Comparison of ENCODE assay signal across 8 cellular contexts in the genomic region with DNA sequence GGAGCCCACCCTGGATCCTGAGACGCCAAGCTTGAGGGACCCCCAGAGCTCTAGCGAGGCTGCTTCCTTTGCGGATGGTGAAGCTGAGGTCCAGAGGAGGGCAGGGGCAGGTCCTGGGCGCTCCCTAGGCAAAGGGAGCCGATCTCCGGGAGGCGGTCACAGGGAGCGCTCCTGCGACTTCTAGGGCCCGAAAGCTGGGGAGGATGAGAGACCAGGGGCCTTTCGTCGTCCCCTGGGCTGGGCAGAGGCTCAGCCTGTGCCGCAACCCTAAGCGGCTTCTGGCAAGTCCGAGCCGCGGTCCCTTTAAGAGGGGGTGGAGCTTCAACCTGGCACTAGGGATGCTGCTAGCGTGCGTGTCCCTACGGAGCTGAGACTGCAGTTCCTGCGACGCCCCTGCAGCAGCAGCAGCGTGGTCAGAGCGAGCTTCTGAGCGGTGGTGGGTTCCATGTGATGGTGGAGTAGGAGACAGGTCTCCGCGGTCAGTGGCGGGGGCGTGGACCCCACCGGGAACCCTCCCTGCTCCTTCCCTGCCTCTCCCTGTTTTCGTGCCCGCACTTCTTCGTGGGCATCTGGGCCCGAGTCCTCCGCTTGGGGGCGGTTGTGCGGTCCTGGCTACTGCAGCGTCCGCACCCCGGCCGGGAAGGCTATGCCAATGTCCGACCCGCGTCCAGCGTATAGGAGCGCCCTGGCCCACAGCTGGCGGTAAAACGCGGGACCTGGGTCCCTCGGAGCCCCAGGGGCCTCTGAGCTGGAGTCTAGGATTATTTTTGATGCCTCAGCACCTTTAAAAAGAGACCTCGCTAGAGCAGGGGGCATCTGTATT.
DNase-seq lines count a peak whose midpoint lies in the region; ATAC-seq lines count a peak whose summit lies in the region.

No MANE protein-coding gene starts in this region.

- H3K4me3 Mint-ChIP-seq in effector memory CD8-positive, alpha-beta T cell: peak overlapping the region; percentile 86 to 90

- peak overlapping the region; percentile 75 for H2AFZ ChIP-seq in mesenchymal stem cell (ENCODE audit: low read depth, low read length)

- H3K4me1 Mint-ChIP-seq in effector memory CD8-positive, alpha-beta T cell (ENCODE audit: low read depth in 2 of 2): peaks cover 31 to 39% of the 10 kb centered on the region in 2 donors

- peak overlapping the region; percentile 2 for H2BK120ac ChIP-seq in mesenchymal stem cell (ENCODE audit: low read depth, low read length)

- H3K9me3 ChIP-seq in mesenchymal stem cell (ENCODE audit: control insufficient read depth, low read length): no peaks in the 10 kb centered on the region

- no peaks in the 10 kb centered on the region for H3K9me3 Mint-ChIP-seq in effector memory CD8-positive, alpha-beta T cell

- peak overlapping the region; percentile 99 for H4K8ac ChIP-seq in mesenchymal stem cell (ENCODE audit: low read length)

- peak overlapping the region; percentile 88 to 91 for H3K18ac ChIP-seq in mesenchymal stem cell (ENCODE audit: low read depth in 1 of 2, low read length in 2 of 2)

- peak overlapping the region in 1 of 2 experiments; percentile 50 for H3K14ac ChIP-seq in mesenchymal stem cell (ENCODE audit: low read length in 2 of 2)

- H3K36me3 Mint-ChIP-seq in effector memory CD8-positive, alpha-beta T cell (ENCODE audit: insufficient read depth): no peaks in the 10 kb centered on the region

- peak; percentile 100 for ATAC-seq in GM19324 (IDR thresholded peaks at IDR 0.05; ENCODE audit: low FRiP score, unreplicated experiment)
- ATAC-seq in HG03457 (IDR thresholded peaks at IDR 0.05; ENCODE audit: unreplicated experiment): peak; percentile 100
- peak; percentile 97 for ATAC-seq in effector memory CD8-positive, alpha-beta T cell (replicated peaks)

- peak overlapping the region; percentile 72 to 96 for H3K4me3 ChIP-seq in mesenchymal stem cell (ENCODE audit: insufficient read depth in 1 of 2, low read depth in 1 of 2, low read length in 2 of 2)

- peak overlapping the region; percentile 19 for H2BK15ac ChIP-seq in mesenchymal stem cell (ENCODE audit: low read depth, poor library complexity, severe bottlenecking)

- peak overlapping the region in 1 of 2 experiments; percentile 19 for H3K23ac ChIP-seq in mesenchymal stem cell (ENCODE audit: low read length in 2 of 2)

- peak overlapping the region; percentile 59 for H4K91ac ChIP-seq in mesenchymal stem cell (ENCODE audit: low read length)

- 1% methylated on average over 46 of the region's 51 CpGs for WGBS in mesenchymal stem cell

- H2BK12ac ChIP-seq in mesenchymal stem cell (ENCODE audit: low read length in 2 of 2): peak overlapping the region; percentile 3 to 33

- peak; percentile 7 to 91 (median 78) for DNase-seq in C1 segment of cervical spinal cord (lab: John Stamatoyannopoulos, UW)
- DNase-seq in NCI-H774 (lab: John Stamatoyannopoulos, UW): peak; percentile 57
- peak; percentile 46 to 56 for DNase-seq in activated CD8-positive, alpha-beta memory T cell treated with anti-CD3 and anti-CD28 coated beads for 4 hours (ENCODE audit: low read depth in 2 of 2)
- DNase-seq in effector memory CD8-positive, alpha-beta T cell: peak; percentile 49 to 63 (median 53)
- peak; percentile 92 for DNase-seq in mesenchymal stem cell
- peak; percentile 59 for DNase-seq in stimulated activated CD8-positive, alpha-beta memory T cell treated with anti-CD3 and anti-CD28 coated beads, Interleukin-12 subunit alpha, Interleukin-12 subunit beta, amount 100 ng/mL, for 4 hours (ENCODE audit: low read depth)

- H3K27ac ChIP-seq in mesenchymal stem cell (ENCODE audit: low read length, poor library complexity, severe bottlenecking): peak overlapping the region; percentile 87

- H3K27me3 Mint-ChIP-seq in effector memory CD8-positive, alpha-beta T cell: no peaks in the 10 kb centered on the region

- H3K4ac ChIP-seq in mesenchymal stem cell (ENCODE audit: low read depth in 1 of 2, low read length in 2 of 2): peak overlapping the region; percentile 29 to 77

- peaks cover 5% of the 10 kb centered on the region for H3K4me1 ChIP-seq in mesenchymal stem cell (ENCODE audit: control insufficient read depth, insufficient read depth, low read depth, low read length)

- peaks cover 0 to 17% of the 10 kb centered on the region in 2 experiments for H3K36me3 ChIP-seq in mesenchymal stem cell (ENCODE audit: control insufficient read depth in 1 of 2, insufficient read depth in 2 of 2, low read depth in 1 of 2, low read length in 2 of 2)

- H3K27me3 ChIP-seq in mesenchymal stem cell (ENCODE audit: control insufficient read depth in 1 of 2, insufficient read depth in 1 of 2, low read length in 2 of 2): no peaks in the 10 kb centered on the region

- peak overlapping the region; percentile 94 for H3K9ac ChIP-seq in mesenchymal stem cell (ENCODE audit: low read length)

- peak overlapping the region; percentile 76 for H2AK5ac ChIP-seq in mesenchymal stem cell (ENCODE audit: low read length, severe bottlenecking)

- H2BK5ac ChIP-seq in mesenchymal stem cell (ENCODE audit: low read depth, low read length, poor library complexity, severe bottlenecking): peak overlapping the region; percentile 97

- H3K4me2 ChIP-seq in mesenchymal stem cell (ENCODE audit: low read length, poor library complexity, severe bottlenecking): peak overlapping the region; percentile 82

- H3K27ac Mint-ChIP-seq in effector memory CD8-positive, alpha-beta T cell: peak overlapping the region; percentile 71 to 83

- peaks cover 13% of the 10 kb centered on the region for H3K79me1 ChIP-seq in mesenchymal stem cell (replicated peaks; ENCODE audit: low read length, poor library complexity, severe bottlenecking)

Comparison
In these comparisons a context has a peak if more than half of its experiments do, and no peak if none do; other contexts are left out.
1. Peak in every context shown above with its lines: DNase-seq, ATAC-seq, H3K4me3 ChIP-seq and H3K27ac ChIP-seq.